14 cellular contexts compared by ENCODE assay signal in genomic region chr22:31277741-31278642, GRCh38. TPM values are rescaled to one million over a fixed set of nuclear protein-coding genes. Genes with fewer than 3 reads are reported as not detected.
A peak's percentile ranks its signal among the peaks of the same experiment; 100 is the strongest.
DNase-seq lines count a peak whose midpoint lies in the region; ATAC-seq, FAIRE-seq and TF ChIP-seq lines count a peak whose summit lies in the region.
"Had no signal": no experiment of that assay in that cellular context is flagged by ENCODE, and none has a peak within 500 bp of the region (broad histone marks: within the 10 kb centered on the region; RNA-seq: fewer than 3 reads in every experiment).

No MANE protein-coding gene starts in this region.

- H4K20me1 ChIP-seq in neural progenitor cell (ENCODE audit: low read depth) (no peaks in the 10 kb centered on the region), hepatocyte (ENCODE audit: insufficient read depth, poor library complexity, severe bottlenecking) (no peaks in the 10 kb centered on the region)

- TF ChIP-seq POLR2A in GM12891 (IDR thresholded peaks at IDR 0.05; ENCODE audit: low read depth, low read length) = no peak
- TF ChIP-seq POLR2A in H54 (IDR thresholded peaks at IDR 0.05; ENCODE audit: low read depth, low read length) = no peak

- FAIRE-seq in GM12891 (lab: Jason Lieb, UNC) (no peak), H54 (lab: Jason Lieb, UNC) (no peak)
- FAIRE-seq: G401.6, keratinocyte had no signal

- DNase-seq in CD4-positive, alpha-beta T cell = peak in 1 of 10 experiments; percentile 50
- no peak for DNase-seq in effector memory CD8-positive, alpha-beta T cell
- DNase-seq in neural progenitor cell (ENCODE audit: low spot score) (no peak), GM12891 (ENCODE audit: insufficient read length, low spot score) (no peak), hepatocyte (ENCODE audit: low spot score) (no peak), H54 (ENCODE audit: insufficient read length, low spot score) (no peak)
- DNase-seq: aorta, IMR-90, retina had no signal

- no peak overlapping the region for H3K4me3 ChIP-seq in neural progenitor cell
- no peak overlapping the region for H3K4me3 ChIP-seq in hepatocyte
- H3K4me3 ChIP-seq: gastroesophageal sphincter had no signal

- no peak overlapping the region for H2AFZ ChIP-seq in neural progenitor cell (replicated peaks)
- no peak overlapping the region for H2AFZ ChIP-seq in hepatocyte

- peaks cover 86% of the 10 kb centered on the region for H3K36me3 Mint-ChIP-seq in CD4-positive, alpha-beta T cell (ENCODE audit: low read depth)
- H3K36me3 Mint-ChIP-seq in effector memory CD8-positive, alpha-beta T cell (ENCODE audit: insufficient read depth) = peaks cover 81% of the 10 kb centered on the region
- peaks cover 5% of the 10 kb centered on the region for H3K36me3 Mint-ChIP-seq in neural progenitor cell

- no peaks in the 10 kb centered on the region for H3K27me3 Mint-ChIP-seq in CD4-positive, alpha-beta T cell
- H3K27me3 Mint-ChIP-seq in effector memory CD8-positive, alpha-beta T cell = no peaks in the 10 kb centered on the region
- H3K27me3 Mint-ChIP-seq in neural progenitor cell (ENCODE audit: insufficient read depth, low read depth) = peaks cover 5% of the 10 kb centered on the region

- POLR2A ChIA-PET in CD4-positive, alpha-beta T cell (lab: Charles Lee) = interaction anchor here (0.6 to 20.9 kb wide), 20 partner anchors 4 to 854 kb away, joined by 3 to 1064 read pairs (median 6); partner anchors contain the start of genes LIMK2, PATZ1, PIK3IP1 and SELENOM

- no peak overlapping the region for H3K4me2 ChIP-seq in neural progenitor cell
- no peak overlapping the region for H3K4me2 ChIP-seq in hepatocyte

- peak; percentile 12 for ATAC-seq in CD4-positive, alpha-beta T cell (ENCODE audit: poor library complexity)
- no peak for ATAC-seq in effector memory CD8-positive, alpha-beta T cell (replicated peaks)
- no peak for ATAC-seq in SK-N-SH treated with all-trans-retinoic acid at 6 μM for 48 hours
- ATAC-seq: gastroesophageal sphincter had no signal

- peak overlapping the region; percentile 79 for H3K4me3 Mint-ChIP-seq in CD4-positive, alpha-beta T cell
- H3K4me3 Mint-ChIP-seq in effector memory CD8-positive, alpha-beta T cell = peak overlapping the region; percentile 12 to 64
- no peak overlapping the region for H3K4me3 Mint-ChIP-seq in neural progenitor cell

- no peak overlapping the region for H3K9ac ChIP-seq in neural progenitor cell

- H3K79me2 ChIP-seq in neural progenitor cell (ENCODE audit: low read depth) (no peaks in the 10 kb centered on the region), hepatocyte (no peaks in the 10 kb centered on the region)

- peak overlapping the region; percentile 98 for H3K27ac Mint-ChIP-seq in CD4-positive, alpha-beta T cell
- peak overlapping the region; percentile 83 to 93 for H3K27ac Mint-ChIP-seq in effector memory CD8-positive, alpha-beta T cell
- H3K27ac Mint-ChIP-seq in neural progenitor cell = peak overlapping the region; percentile 33

- no peaks in the 10 kb centered on the region for H3K9me2 ChIP-seq in hepatocyte (replicated peaks; ENCODE audit: insufficient read depth)

- H3K27me3 ChIP-seq in CD4-positive, alpha-beta T cell (ENCODE audit: control insufficient read depth, insufficient read depth, low read length) = no peaks in the 10 kb centered on the region
- no peaks in the 10 kb centered on the region for H3K27me3 ChIP-seq in neural progenitor cell
- no peaks in the 10 kb centered on the region for H3K27me3 ChIP-seq in hepatocyte
- H3K27me3 ChIP-seq: gastroesophageal sphincter had no signal

- H3K9me3 Mint-ChIP-seq in CD4-positive, alpha-beta T cell = no peaks in the 10 kb centered on the region
- no peaks in the 10 kb centered on the region for H3K9me3 Mint-ChIP-seq in effector memory CD8-positive, alpha-beta T cell
- no peaks in the 10 kb centered on the region for H3K9me3 Mint-ChIP-seq in neural progenitor cell

- CTCF ChIA-PET in CD4-positive, alpha-beta T cell (lab: Charles Lee) = interaction anchor here (0.6 to 4.8 kb wide), 4 partner anchors 10 to 187 kb away, joined by 3 to 27 read pairs (median 10); partner anchors contain the start of gene PIK3IP1

- peak overlapping the region; percentile 85 for H3K27ac ChIP-seq in CD4-positive, alpha-beta T cell (ENCODE audit: low read depth, low read length)
- H3K27ac ChIP-seq in KOPT-K1 (ENCODE audit: low read depth, low read length, poor library complexity, severe bottlenecking) (peak overlapping the region; percentile 77), neural progenitor cell (no peak overlapping the region), hepatocyte (no peak overlapping the region)

- intact Hi-C loops in CD4-positive, alpha-beta T cell (cut with DNase I, micrococcal nuclease) = loop anchor here in 1 of 2 experiments (10.0 kb wide), 1 partner anchor 193 kb away; the partner anchor contains the start of gene SMTN

- H3K36me3 ChIP-seq in KOPT-K1 (ENCODE audit: insufficient read depth, low read length) (peaks cover 67% of the 10 kb centered on the region), neural progenitor cell (no peaks in the 10 kb centered on the region), hepatocyte (replicated peaks; ENCODE audit: insufficient read depth, low read depth) (peaks cover 4% of the 10 kb centered on the region)

- no peaks in the 10 kb centered on the region for H3K9me3 ChIP-seq in CD4-positive, alpha-beta T cell (ENCODE audit: control insufficient read depth, low read length)
- H3K9me3 ChIP-seq in KOPT-K1 (ENCODE audit: insufficient read depth, low read length, poor library complexity, severe bottlenecking) = no peaks in the 10 kb centered on the region
- H3K9me3 ChIP-seq in neural progenitor cell (ENCODE audit: low read depth) = no peaks in the 10 kb centered on the region
- no peaks in the 10 kb centered on the region for H3K9me3 ChIP-seq in hepatocyte (ENCODE audit: low read depth)
- H3K9me3 ChIP-seq: gastroesophageal sphincter had no signal

- H3K4me1 ChIP-seq in neural progenitor cell (no peaks in the 10 kb centered on the region), hepatocyte (ENCODE audit: insufficient read depth) (peaks cover 10% of the 10 kb centered on the region)

- peaks cover 92% of the 10 kb centered on the region for H3K4me1 Mint-ChIP-seq in CD4-positive, alpha-beta T cell (ENCODE audit: low read depth)
- H3K4me1 Mint-ChIP-seq in effector memory CD8-positive, alpha-beta T cell (ENCODE audit: low read depth in 2 of 2) = peaks cover 27 to 38% of the 10 kb centered on the region in 2 donors
- H3K4me1 Mint-ChIP-seq in neural progenitor cell = peaks cover 4% of the 10 kb centered on the region

- 90% methylated on average over 15 of the region's 15 CpGs for WGBS in hepatocyte (ENCODE audit: low lambda C conversion rate, missing lambda C conversion rate)

- peaks cover 3% of the 10 kb centered on the region for H3F3A ChIP-seq in neural progenitor cell (ENCODE audit: low read depth)

- no peak for TF ChIP-seq CTCF in CD4-positive, alpha-beta T cell (IDR thresholded peaks at IDR 0.05)
- TF ChIP-seq CTCF in neural progenitor cell (IDR thresholded peaks at IDR 0.05) (no peak), hepatocyte (IDR thresholded peaks at IDR 0.05; ENCODE audit: poor library complexity) (no peak)

TF ChIP-seq in SK-N-SH treated with all-trans-retinoic acid at 6 μM for 48 hours, 23 proteins besides CTCF, POLR2A, EP300 and RAD21 (continues in another document):
- TF ChIP-seq ZC3H10 (CRISPR knock-in tag; IDR thresholded peaks at IDR 0.05) (no peak), PPARA (CRISPR knock-in tag; IDR thresholded peaks at IDR 0.05; ENCODE audit: borderline replicate concordance) (no peak)

TF ChIP-seq in GM12891, 5 proteins besides CTCF, POLR2A, EP300 and RAD21:
- TF ChIP-seq POU2F2 (IDR thresholded peaks at IDR 0.05; ENCODE audit: low read depth, low read length) (no peak), SPI1 (IDR thresholded peaks at IDR 0.05; ENCODE audit: low read depth, low read length) (no peak), PAX5 (IDR thresholded peaks at IDR 0.05; ENCODE audit: insufficient read depth, low read length, severe bottlenecking) (no peak), TAF1 (IDR thresholded peaks at IDR 0.05; ENCODE audit: low read depth, low read length) (no peak), POLR2AphosphoS5 (IDR thresholded peaks at IDR 0.05; ENCODE audit: low read depth, low read length) (no peak)

RNA-seq across cellular contexts. Expression of gene PIK3IP1, which starts 14.3 kb away (rescaled TPM):
- 1,000 to 10,000 TPM; 1,063 to 1,072 TPM for total RNA-seq in CD4-positive, alpha-beta T cell
- 4.5 and 4.7 TPM in 2 replicates for total RNA-seq in neural progenitor cell (ENCODE audit: low replicate concordance)
- 5.3 TPM for polyA plus RNA-seq in GM12891 (2012; ENCODE audit: low read depth, missing spikeins)
- 17.9 and 22.2 TPM in 2 replicates for total RNA-seq in hepatocyte
- 19.5 and 22.4 TPM in 2 replicates for polyA plus RNA-seq in hepatocyte

Comparison
In these comparisons a context has a peak if more than half of its experiments do, and no peak if none do; other contexts are left out.
1. H3K27ac ChIP-seq: peak in CD4-positive, alpha-beta T cell (single experiment) and KOPT-K1 (single experiment); none in neural progenitor cell (single experiment) and hepatocyte (single experiment).
2. H3K27ac Mint-ChIP-seq: peak in every context shown above with its lines; median percentile 98 in CD4-positive, alpha-beta T cell; 88 in effector memory CD8-positive, alpha-beta T cell; 33 in neural progenitor cell.
3. RNA of gene PIK3IP1, which starts 14.3 kb away (total RNA-seq): 1,063 to 1,072 TPM in CD4-positive, alpha-beta T cell; 17.9 to 22.2 TPM in hepatocyte and 4.5 to 4.7 TPM in neural progenitor cell; every median in the first group is over 10 times any median in the second.